ENCODE assay signal across 12 cellular contexts in genomic region chr5:93587919-93588585, GRCh38. TPM values are rescaled to one million over a fixed set of nuclear protein-coding genes. Genes with fewer than 3 reads are reported as not detected.
DNase-seq lines count a peak whose midpoint lies in the region; ATAC-seq and TF ChIP-seq lines count a peak whose summit lies in the region.
"Had no signal": no experiment of that assay in that cellular context is flagged by ENCODE, and none has a peak within 500 bp of the region (broad histone marks: within the 10 kb centered on the region; RNA-seq: fewer than 3 reads in every experiment).

No MANE protein-coding gene starts in this region.

- BruUV-seq in Calu3 (replicated peaks; lab: Mats Ljungman, UMichigan): no TSS peak

- peak overlapping the region; percentile 3 for H3K4me3 ChIP-seq in fibroblast of the aortic adventitia (ENCODE audit: low read depth, low read length)
- H3K4me3 ChIP-seq: K562 had no signal

- CTCF ChIA-PET in activated B cell treated with CpG ODN at 0.5 μM for 24 hours (lab: Charles Lee) (no interaction called here), Calu3 (lab: Charles Lee) (interaction anchor here (1.0 kb wide), 1 partner anchor 32 kb away, joined by 3 read pairs; no protein-coding TSS in a partner anchor)

- H3K9ac ChIP-seq in ES-I3 (ENCODE audit: low read depth, low read length): peak overlapping the region; percentile 8; the same call in 1 of the 2 replicates

- H3K4me1 ChIP-seq in ES-I3 (ENCODE audit: insufficient read depth, low read length): no peaks in the 10 kb centered on the region

- DNase-seq in activated B cell treated with CpG ODN at 0.5 μM for 24 hours: no peak
- no peak for DNase-seq in fibroblast of the aortic adventitia (ENCODE audit: low read depth)
- DNase-seq in osteocyte (ENCODE audit: extremely low spot score, unreplicated experiment): no peak
- DNase-seq in Calu3: no peak
- DNase-seq: NCI-H510A, T-cell had no signal

- H3K36me3 ChIP-seq in ES-I3 (ENCODE audit: insufficient read depth, low read length): no peaks in the 10 kb centered on the region
- H3K36me3 ChIP-seq: pancreas had no signal

- H3K4me3 Mint-ChIP-seq in activated B cell treated with CpG ODN at 0.5 μM for 24 hours (peak overlapping the region; percentile 9), osteocyte (ENCODE audit: unreplicated experiment) (peak overlapping the region; percentile 88), Calu3 (ENCODE audit: low read depth, unreplicated experiment) (no peak overlapping the region)

- H3K9me3 Mint-ChIP-seq in activated B cell treated with CpG ODN at 0.5 μM for 24 hours (no peaks in the 10 kb centered on the region), osteocyte (ENCODE audit: unreplicated experiment) (no peaks in the 10 kb centered on the region), Calu3 (ENCODE audit: low read depth, unreplicated experiment) (no peaks in the 10 kb centered on the region)

- H3K36me3 Mint-ChIP-seq in activated B cell treated with CpG ODN at 0.5 μM for 24 hours (ENCODE audit: low read depth): peaks cover 3% of the 10 kb centered on the region
- H3K36me3 Mint-ChIP-seq in osteocyte (ENCODE audit: unreplicated experiment): peaks cover 49% of the 10 kb centered on the region
- peaks cover 18% of the 10 kb centered on the region for H3K36me3 Mint-ChIP-seq in Calu3 (ENCODE audit: insufficient read depth, unreplicated experiment)

- intact Hi-C loops in activated B cell treated with CpG ODN at 0.5 μM for 24 hours (cut with micrococcal nuclease) (loop anchor here (1.0 to 10.0 kb wide), 2 partner anchors 19 to 1267 kb away; no protein-coding TSS in a partner anchor), Calu3 (cut with micrococcal nuclease; ENCODE audit: unreplicated experiment) (loop anchor here (10.0 kb wide), 3 partner anchors 333 to 1267 kb away; a partner anchor contains a TSS)

- H3K4me1 Mint-ChIP-seq in activated B cell treated with CpG ODN at 0.5 μM for 24 hours (peaks cover 16% of the 10 kb centered on the region), osteocyte (ENCODE audit: unreplicated experiment) (peaks cover 44% of the 10 kb centered on the region), Calu3 (ENCODE audit: low read depth, unreplicated experiment) (peaks cover 15% of the 10 kb centered on the region)

- POLR2A ChIA-PET in activated B cell treated with CpG ODN at 0.5 μM for 24 hours (lab: Charles Lee): interaction anchor here (0.6 kb wide), 1 partner anchor 18 kb away, joined by 3 read pairs; no protein-coding TSS in a partner anchor

- 0 out of 2 replicates have a peak, but pooled peaks cover 2% of the 10 kb centered on the region for H3K9me3 ChIP-seq in ES-I3 (ENCODE audit: control insufficient read depth, insufficient read depth, low read length)
- H3K9me3 ChIP-seq: pancreas had no signal

- no peak for TF ChIP-seq CTCF in activated B cell treated with CpG ODN at 0.5 μM for 24 hours (IDR thresholded peaks at IDR 0.05)
- TF ChIP-seq CTCF in fibroblast of the aortic adventitia (IDR thresholded peaks at IDR 0.05; ENCODE audit: insufficient read depth, low read length): no peak
- TF ChIP-seq CTCF in osteocyte (IDR thresholded peaks at IDR 0.05): no peak
- TF ChIP-seq CTCF in Calu3 (IDR thresholded peaks at IDR 0.05; ENCODE audit: unreplicated experiment): no peak

- peak overlapping the region; percentile 37 for H3K27ac Mint-ChIP-seq in activated B cell treated with CpG ODN at 0.5 μM for 24 hours
- H3K27ac Mint-ChIP-seq in osteocyte (ENCODE audit: unreplicated experiment): peak overlapping the region; percentile 96
- no peak overlapping the region for H3K27ac Mint-ChIP-seq in Calu3 (ENCODE audit: unreplicated experiment)

- H3K27me3 Mint-ChIP-seq in activated B cell treated with CpG ODN at 0.5 μM for 24 hours (peaks cover 60% of the 10 kb centered on the region), osteocyte (ENCODE audit: unreplicated experiment) (no peaks in the 10 kb centered on the region), Calu3 (ENCODE audit: unreplicated experiment) (no peaks in the 10 kb centered on the region)

- ATAC-seq in activated B cell treated with CpG ODN at 0.5 μM for 24 hours (ENCODE audit: low read depth) (no peak), GM18520 (IDR thresholded peaks at IDR 0.05; ENCODE audit: unreplicated experiment) (no peak), HG03039 (IDR thresholded peaks at IDR 0.05; ENCODE audit: unreplicated experiment) (no peak), HG03378 (IDR thresholded peaks at IDR 0.05; ENCODE audit: unreplicated experiment) (no peak)
- ATAC-seq: K562, pancreas had no signal

RNA-seq across cellular contexts. Expression of gene NR2F1, which starts 5.0 kb away (rescaled TPM):
- not detected in 2 replicates for total RNA-seq in activated B cell treated with CpG ODN at 0.5 μM for 24 hours
- 8.0 and 20.5 TPM in 2 replicates for total RNA-seq in fibroblast of the aortic adventitia (ENCODE audit: low replicate concordance)
- total RNA-seq in osteocyte: 189 and 197 TPM in 2 replicates
- 25.1 and 29.1 TPM in 2 replicates for total RNA-seq in Calu3 (2022)

RNA-seq across cellular contexts. Expression of gene NR2F1-AS1, which starts 7.0 kb away (rescaled TPM):
- total RNA-seq in activated B cell treated with CpG ODN at 0.5 μM for 24 hours (0.15 TPM in 1 of 2 replicates, not detected in the other), fibroblast of the aortic adventitia (ENCODE audit: low replicate concordance) (11.8 and 23.7 TPM in 2 replicates), osteocyte (40.9 and 42.8 TPM in 2 replicates), Calu3 (2022) (16.8 and 20.9 TPM in 2 replicates)
- total RNA-seq: K562, T-cell had no signal

Comparison
In these comparisons a context has a peak if more than half of its experiments do, and no peak if none do; other contexts are left out.
1. RNA of gene NR2F1-AS1, which starts 7.0 kb away (total RNA-seq): 40.9 to 42.8 TPM in osteocyte, 16.8 to 20.9 TPM in Calu3 and 11.8 to 23.7 TPM in fibroblast of the aortic adventitia; 0.15 TPM in activated B cell treated with CpG ODN at 0.5 μM for 24 hours; every median in the first group is over 10 times any median in the second.